9 cellular contexts compared by ENCODE assay signal in the genomic region with DNA sequence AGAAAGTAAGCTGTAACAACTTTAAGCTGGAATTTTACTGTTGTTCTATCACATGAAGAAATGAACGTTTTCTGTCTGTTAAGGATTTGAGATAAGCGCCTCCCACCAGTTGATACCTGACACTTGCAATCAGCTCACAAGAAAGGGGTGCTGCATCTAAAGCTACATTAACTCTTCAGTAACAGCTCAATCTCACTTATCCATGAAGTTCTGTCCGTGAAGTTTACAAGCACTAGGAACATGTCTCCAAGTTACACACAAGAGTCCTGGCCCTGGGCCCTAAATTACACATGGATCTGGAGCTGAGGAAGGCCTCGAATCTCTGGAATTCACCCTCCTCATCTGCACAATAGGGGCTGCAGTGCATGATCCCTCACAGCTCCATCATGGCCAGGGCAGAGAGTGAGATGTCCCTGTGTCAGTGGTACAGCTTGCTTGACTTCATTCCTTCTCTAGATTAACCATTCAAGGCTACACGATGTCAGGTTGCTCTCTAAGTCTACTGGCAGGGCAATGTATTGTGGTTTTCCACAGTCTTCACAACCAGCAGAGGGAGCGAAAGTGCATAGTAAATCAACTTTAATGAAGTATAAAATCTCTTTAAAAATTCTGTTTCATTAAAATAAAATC.
A peak's percentile ranks its signal among the peaks of the same experiment; 100 is the strongest.
DNase-seq lines count a peak whose midpoint lies in the region; ATAC-seq and TF ChIP-seq lines count a peak whose summit lies in the region.
"Had no signal": no experiment of that assay in that cellular context is flagged by ENCODE, and none has a peak within 500 bp of the region (broad histone marks: within the 10 kb centered on the region; RNA-seq: fewer than 3 reads in every experiment).

No MANE protein-coding gene starts in this region.

- H3K27ac ChIP-seq in trophoblast cell (ENCODE audit: low read depth, low read length), result no peak overlapping the region
- no peak overlapping the region for H3K27ac ChIP-seq in naive thymus-derived CD4-positive, alpha-beta T cell (ENCODE audit: low read depth, low read length)

- H2AFZ ChIP-seq in trophoblast cell (ENCODE audit: insufficient read depth, low read length, poor library complexity), result no peak overlapping the region

- no peak overlapping the region for H2BK12ac ChIP-seq in trophoblast cell (ENCODE audit: low read length)

- ATAC-seq in naive thymus-derived CD4-positive, alpha-beta T cell, result no peak

- DNase-seq in NCI-H526 treated with DMSO at 0.1 percent for 48 hours (lab: John Stamatoyannopoulos, UW) (peak; percentile 20), epithelial cell of esophagus (ENCODE audit: low read depth) (peak; percentile 58), trophoblast cell (peak; percentile 75 to 89), NCI-H1048 (lab: John Stamatoyannopoulos, UW) (no peak)
- no peak for DNase-seq in naive thymus-derived CD4-positive, alpha-beta T cell
- no peak for DNase-seq in central memory CD4-positive, alpha-beta T cell
- no peak for DNase-seq in activated T-cell treated with anti-CD3 and anti-CD28 coated beads, Interleukin-2, amount 50 U/mL, for 24 hours
- DNase-seq: NCI-H2227 treated with DMSO at 0.1 percent for 48 hours had no signal

- no peak overlapping the region for H2BK120ac ChIP-seq in trophoblast cell (ENCODE audit: insufficient read depth, low read length, poor library complexity)

- H4K91ac ChIP-seq in trophoblast cell (ENCODE audit: low read depth, low read length), result no peak overlapping the region

- H3K4me1 ChIP-seq in trophoblast cell (ENCODE audit: control insufficient read depth in 1 of 2, insufficient read depth in 2 of 2, low read length in 2 of 2), result peaks cover 4 to 6% of the 10 kb centered on the region in 2 experiments
- H3K4me1 ChIP-seq in naive thymus-derived CD4-positive, alpha-beta T cell (ENCODE audit: control insufficient read depth in 2 of 2, insufficient read depth in 2 of 2, low read length in 2 of 2), result no peaks in the 10 kb centered on the region

- H3K4me1 Mint-ChIP-seq in naive thymus-derived CD4-positive, alpha-beta T cell, result peaks cover 0 to 6% (median 0%) of the 10 kb centered on the region in 7 donors
- H3K4me1 Mint-ChIP-seq in activated T-cell treated with anti-CD3 and anti-CD28 coated beads, Interleukin-2, amount 50 U/mL, for 24 hours (ENCODE audit: low read depth), result peaks cover 5% of the 10 kb centered on the region

- no peak overlapping the region for H3K4me2 ChIP-seq in trophoblast cell (ENCODE audit: low read length)

- peaks cover 3% of the 10 kb centered on the region for H3K79me1 ChIP-seq in trophoblast cell (ENCODE audit: low read length)

- no peaks in the 10 kb centered on the region for H3K36me3 Mint-ChIP-seq in naive thymus-derived CD4-positive, alpha-beta T cell
- no peaks in the 10 kb centered on the region for H3K36me3 Mint-ChIP-seq in activated T-cell treated with anti-CD3 and anti-CD28 coated beads, Interleukin-2, amount 50 U/mL, for 24 hours (ENCODE audit: low read depth)

- intact Hi-C loops in naive thymus-derived CD4-positive, alpha-beta T cell (cut with micrococcal nuclease), result loop anchor here in 1 of 2 donors (2.0 kb wide), 1 partner anchor 302 kb away; no protein-coding TSS in a partner anchor

- H3K9me3 Mint-ChIP-seq in naive thymus-derived CD4-positive, alpha-beta T cell, result peaks cover 0 to 6% (median 0%) of the 10 kb centered on the region in 11 donors
- H3K9me3 Mint-ChIP-seq in activated T-cell treated with anti-CD3 and anti-CD28 coated beads, Interleukin-2, amount 50 U/mL, for 24 hours, result no peaks in the 10 kb centered on the region

- no peak overlapping the region for H3K23ac ChIP-seq in trophoblast cell (ENCODE audit: low read length)

- H3K27me3 Mint-ChIP-seq in naive thymus-derived CD4-positive, alpha-beta T cell, result peaks cover 3 to 13% (median 10%) of the 10 kb centered on the region in 5 donors
- peaks cover 12% of the 10 kb centered on the region for H3K27me3 Mint-ChIP-seq in activated T-cell treated with anti-CD3 and anti-CD28 coated beads, Interleukin-2, amount 50 U/mL, for 24 hours

- H4K12ac ChIP-seq in trophoblast cell (ENCODE audit: low read depth, low read length), result no peak overlapping the region

- H3K36me3 ChIP-seq in trophoblast cell (ENCODE audit: control insufficient read depth in 1 of 2, insufficient read depth in 2 of 2, low read length in 2 of 2), result no peaks in the 10 kb centered on the region
- H3K36me3 ChIP-seq in naive thymus-derived CD4-positive, alpha-beta T cell (ENCODE audit: control insufficient read depth in 2 of 3, insufficient read depth in 3 of 3, low read length in 3 of 3), result no peaks in the 10 kb centered on the region

- CTCF ChIA-PET in naive thymus-derived CD4-positive, alpha-beta T cell (lab: Charles Lee), result no interaction called here

- no peaks in the 10 kb centered on the region for H3K9me3 ChIP-seq in trophoblast cell (ENCODE audit: insufficient read depth, low read depth, low read length)
- no peaks in the 10 kb centered on the region for H3K9me3 ChIP-seq in naive thymus-derived CD4-positive, alpha-beta T cell (ENCODE audit: control insufficient read depth in 2 of 3, low read length in 3 of 3)

- no peak overlapping the region for H3K4me3 Mint-ChIP-seq in naive thymus-derived CD4-positive, alpha-beta T cell
- H3K4me3 Mint-ChIP-seq in activated T-cell treated with anti-CD3 and anti-CD28 coated beads, Interleukin-2, amount 50 U/mL, for 24 hours, result no peak overlapping the region

- H3K27ac Mint-ChIP-seq in naive thymus-derived CD4-positive, alpha-beta T cell, result no peak overlapping the region
- no peak overlapping the region for H3K27ac Mint-ChIP-seq in activated T-cell treated with anti-CD3 and anti-CD28 coated beads, Interleukin-2, amount 50 U/mL, for 24 hours

- H3K4ac ChIP-seq in trophoblast cell (ENCODE audit: low read depth, low read length), result no peak overlapping the region

- no CpG with 5 or more reads among the region's 6 CpGs for WGBS in trophoblast cell (ENCODE audit: extremely low coverage, insufficient coverage, insufficient read length)

- H2AK5ac ChIP-seq in trophoblast cell (ENCODE audit: low read length), result no peak overlapping the region

- POLR2A ChIA-PET in naive thymus-derived CD4-positive, alpha-beta T cell (lab: Charles Lee), result no interaction called here

- H3K27me3 ChIP-seq in trophoblast cell (ENCODE audit: insufficient read depth, low read length), result no peaks in the 10 kb centered on the region
- no peaks in the 10 kb centered on the region for H3K27me3 ChIP-seq in naive thymus-derived CD4-positive, alpha-beta T cell (ENCODE audit: control insufficient read depth in 2 of 2, insufficient read depth in 2 of 2, low read length in 2 of 2)

- no peaks in the 10 kb centered on the region for H3K79me2 ChIP-seq in trophoblast cell (ENCODE audit: control insufficient read depth, insufficient read depth, low read length, poor library complexity)

- H2BK5ac ChIP-seq in trophoblast cell (ENCODE audit: low read depth, low read length, poor library complexity), result no peak overlapping the region

- no peak overlapping the region for H4K8ac ChIP-seq in trophoblast cell (ENCODE audit: low read depth, low read length)

- H3K14ac ChIP-seq in trophoblast cell (ENCODE audit: low read length), result no peak overlapping the region

- no peak overlapping the region for H3K9ac ChIP-seq in trophoblast cell (ENCODE audit: low read length)

- H3K4me3 ChIP-seq in epithelial cell of esophagus (ENCODE audit: low read length) (no peak overlapping the region), trophoblast cell (ENCODE audit: low read depth, low read length) (no peak overlapping the region)
- H3K4me3 ChIP-seq in naive thymus-derived CD4-positive, alpha-beta T cell (ENCODE audit: low read length), result no peak overlapping the region

- H3K18ac ChIP-seq in trophoblast cell (ENCODE audit: low read length), result no peak overlapping the region

- TF ChIP-seq CTCF in GM12874 (IDR thresholded peaks at IDR 0.05; ENCODE audit: insufficient read depth, low read depth, low read length) (0 out of 2 replicates have a peak, but pooled peaks have one; percentile 18), epithelial cell of esophagus (IDR thresholded peaks at IDR 0.05; ENCODE audit: insufficient read depth, low read depth, low read length, missing control alignments) (peak; percentile 66)

Comparison
In these comparisons a context has a peak if more than half of its experiments do, and no peak if none do; other contexts are left out.
1. DNase-seq: peak in NCI-H526 treated with DMSO at 0.1 percent for 48 hours (single experiment), epithelial cell of esophagus (single experiment) and trophoblast cell (2 of 2); none in naive thymus-derived CD4-positive, alpha-beta T cell (0 of 9), NCI-H1048 (single experiment), central memory CD4-positive, alpha-beta T cell (single experiment) and activated T-cell treated with anti-CD3 and anti-CD28 coated beads, Interleukin-2, amount 50 U/mL, for 24 hours (single experiment).